ENCODE assay signal across 9 cellular contexts in the genomic region with DNA sequence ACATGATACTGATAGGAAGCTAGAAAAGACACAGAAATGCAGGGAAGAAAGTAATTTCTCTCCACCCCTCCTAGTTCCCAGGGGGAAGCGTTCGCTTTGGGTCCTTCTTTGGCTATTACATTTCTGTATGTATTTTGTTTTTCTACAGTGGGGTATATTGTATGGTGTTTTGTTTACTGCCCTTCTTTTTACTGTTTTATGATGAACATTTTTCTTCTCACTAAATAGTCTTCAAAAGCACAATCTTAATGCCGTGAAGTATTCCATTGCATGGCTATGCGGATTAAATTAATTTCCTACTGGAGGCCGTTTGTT. TPM values are rescaled to one million over a fixed set of nuclear protein-coding genes. Genes with fewer than 3 reads are reported as not detected.
DNase-seq lines count a peak whose midpoint lies in the region; ATAC-seq and TF ChIP-seq lines count a peak whose summit lies in the region.
"Had no signal": no experiment of that assay in that cellular context is flagged by ENCODE, and none has a peak within 500 bp of the region (broad histone marks: within the 10 kb centered on the region; RNA-seq: fewer than 3 reads in every experiment).

No MANE protein-coding gene starts in this region.

- H3K36me3 ChIP-seq in lung (ENCODE audit: control insufficient read depth in 2 of 2, insufficient read depth in 2 of 2, low read length in 2 of 2) (no peaks in the 10 kb centered on the region), tibial artery (no peaks in the 10 kb centered on the region)

- H3K4me1 ChIP-seq in lung (ENCODE audit: control insufficient read depth in 2 of 2, insufficient read depth in 2 of 2, low read length in 2 of 2) (peaks cover 16 to 20% of the 10 kb centered on the region in 2 donors), tibial artery (peaks cover 0 to 88% (median 65%) of the 10 kb centered on the region in 4 donors)

- WGBS in lung, 2 donors: 48 to 54% methylated on average over 5 of the region's 5 CpGs

- H3K4me3 Mint-ChIP-seq in activated T-cell treated with anti-CD3 and anti-CD28 coated beads, Interleukin-2, amount 50 U/mL, for 72 hours: peak overlapping the region; percentile 78 to 87

- no peaks in the 10 kb centered on the region for H3K9me3 ChIP-seq in lung (ENCODE audit: control insufficient read depth in 2 of 2, insufficient read depth in 1 of 2, low read length in 1 of 2)
- no peaks in the 10 kb centered on the region for H3K9me3 ChIP-seq in tibial artery

- H3K27me3 Mint-ChIP-seq in activated T-cell treated with anti-CD3 and anti-CD28 coated beads, Interleukin-2, amount 50 U/mL, for 72 hours (ENCODE audit: low read depth): no peaks in the 10 kb centered on the region

- H3K4me3 ChIP-seq in astrocyte of the spinal cord (ENCODE audit: low read depth, low read length): peak overlapping the region; percentile 77
- H3K4me3 ChIP-seq in lung: no peak overlapping the region
- peak overlapping the region; percentile 89 to 96 for H3K4me3 ChIP-seq in tibial artery

- DNase-seq in activated T-cell treated with anti-CD3 and anti-CD28 coated beads, Interleukin-2, amount 50 U/mL, for 72 hours: no peak
- DNase-seq in activated T-cell treated with anti-CD3 and anti-CD28 coated beads for 4 hours (no peak), astrocyte of the spinal cord (ENCODE audit: low read depth, low spot score) (no peak), lung (ENCODE audit: low spot score) (no peak), tibial artery (no peak), SK-N-DZ (ENCODE audit: low spot score) (no peak)
- DNase-seq: DMS 273 treated with DMSO at 0.1 percent for 48 hours had no signal

- peaks cover 57% of the 10 kb centered on the region for H3K4me1 Mint-ChIP-seq in activated T-cell treated with anti-CD3 and anti-CD28 coated beads, Interleukin-2, amount 50 U/mL, for 72 hours (ENCODE audit: low read depth)

- peaks cover 0 to 4% of the 10 kb centered on the region in 2 donors for H3K36me3 Mint-ChIP-seq in activated T-cell treated with anti-CD3 and anti-CD28 coated beads, Interleukin-2, amount 50 U/mL, for 72 hours (ENCODE audit: insufficient read depth in 2 of 2)

- H3K27ac ChIP-seq in lung (ENCODE audit: low read depth in 1 of 2, low read length in 1 of 2) (peak overlapping the region; percentile 95 to 97), tibial artery (peak overlapping the region; percentile 99)

- peak overlapping the region; percentile 90 for H3K27ac Mint-ChIP-seq in activated T-cell treated with anti-CD3 and anti-CD28 coated beads, Interleukin-2, amount 50 U/mL, for 72 hours

- ATAC-seq in activated T-cell treated with anti-CD3 and anti-CD28 coated beads, Interleukin-2, amount 50 U/mL, for 72 hours (replicated peaks in 1 of 2): peak in 1 of 2 donors; percentile 2
- ATAC-seq in lung (ENCODE audit: insufficient read depth, low FRiP score) (no peak), GM19397 (IDR thresholded peaks at IDR 0.05; ENCODE audit: unreplicated experiment) (no peak), GM19328 (IDR thresholded peaks at IDR 0.05; ENCODE audit: unreplicated experiment) (no peak)

- intact Hi-C loops in tibial artery (cut with DNase I; ENCODE audit: low total_unique reads): no loop called here

- H3K9me3 Mint-ChIP-seq in activated T-cell treated with anti-CD3 and anti-CD28 coated beads, Interleukin-2, amount 50 U/mL, for 72 hours: no peaks in the 10 kb centered on the region

- no peak for TF ChIP-seq CTCF in astrocyte of the spinal cord (IDR thresholded peaks at IDR 0.05; ENCODE audit: low read depth, low read length)
- TF ChIP-seq CTCF in lung (IDR thresholded peaks at IDR 0.05; ENCODE audit: control extremely low read depth, extremely low read depth): no peak
- no peak for TF ChIP-seq CTCF in tibial artery (IDR thresholded peaks at IDR 0.05)

- no peaks in the 10 kb centered on the region for H3K27me3 ChIP-seq in lung (ENCODE audit: control insufficient read depth, insufficient read depth)
- no peaks in the 10 kb centered on the region for H3K27me3 ChIP-seq in tibial artery

- in situ Hi-C loops in astrocyte of the spinal cord (cut with HindIII; ENCODE audit: low sequenced_read_pairs): no loop called here

RNA-seq across cellular contexts. Expression of gene TMBIM1, which starts 0.4 kb away (rescaled TPM):
- total RNA-seq in activated T-cell treated with anti-CD3 and anti-CD28 coated beads, Interleukin-2, amount 50 U/mL, for 72 hours: 10 to 100 TPM; 64.5 to 75.1 TPM
- 100 to 1,000 TPM; 106 to 258 TPM for total RNA-seq in lung
- polyA plus RNA-seq in lung: 100 to 1,000 TPM in 1 of 2 donors, 10 to 100 TPM in 1; 92.1 to 188 TPM
- polyA plus RNA-seq in SK-N-DZ (2014; cell fraction: cytosol; rRNA removed): 1.6 and 2.0 TPM in 2 replicates
- polyA plus RNA-seq in SK-N-DZ (2014; cell fraction: nucleus; rRNA removed): 1.4 TPM in 2 replicates

RNA-seq across cellular contexts. Expression of gene PNKD, which starts 22.3 kb away (rescaled TPM):
- total RNA-seq in activated T-cell treated with anti-CD3 and anti-CD28 coated beads, Interleukin-2, amount 50 U/mL, for 72 hours: 10 to 100 TPM; 14.7 to 17.7 TPM
- 100 to 1,000 TPM in 1 of 2 donors, 10 to 100 TPM in 1; 83.8 to 119 TPM for total RNA-seq in lung
- polyA plus RNA-seq in lung: 100 to 1,000 TPM; 110 to 137 TPM
- polyA plus RNA-seq in SK-N-DZ (2014; cell fraction: cytosol; rRNA removed): 72.8 and 76.1 TPM in 2 replicates
- 54.6 and 55.3 TPM in 2 replicates for polyA plus RNA-seq in SK-N-DZ (2014; cell fraction: nucleus; rRNA removed)

RNA-seq across cellular contexts. Expression of gene AAMP, which starts 22.7 kb away (rescaled TPM):
- total RNA-seq in activated T-cell treated with anti-CD3 and anti-CD28 coated beads, Interleukin-2, amount 50 U/mL, for 72 hours: 10 to 100 TPM; 51.7 to 63.0 TPM
- 100 to 1,000 TPM in 1 of 2 donors, 10 to 100 TPM in 1; 72.9 to 193 TPM for total RNA-seq in lung
- 10 to 100 TPM; 62.0 to 84.2 TPM for polyA plus RNA-seq in lung
- polyA plus RNA-seq in SK-N-DZ (2014; cell fraction: cytosol; rRNA removed): 128 and 170 TPM in 2 replicates
- polyA plus RNA-seq in SK-N-DZ (2014; cell fraction: nucleus; rRNA removed): 197 and 224 TPM in 2 replicates

RNA-seq across cellular contexts. Expression of gene GPBAR1, which starts 31.8 kb away (rescaled TPM):
- 1 to 10 TPM in 1 of 2 donors, under 1 TPM in 1; 0.76 to 1.4 TPM for total RNA-seq in activated T-cell treated with anti-CD3 and anti-CD28 coated beads, Interleukin-2, amount 50 U/mL, for 72 hours
- 1 to 10 TPM in 1 of 2 donors, under 1 TPM in 1; 0.60 to 3.2 TPM for total RNA-seq in lung
- 1 to 10 TPM; 1.0 to 3.3 TPM for polyA plus RNA-seq in lung
- polyA plus RNA-seq in SK-N-DZ (2014; cell fraction: cytosol; rRNA removed): 0.91 and 1.2 TPM in 2 replicates
- polyA plus RNA-seq in SK-N-DZ (2014; cell fraction: nucleus; rRNA removed): 1.3 TPM in 1 of 2 replicates, not detected in the other

Comparison
In these comparisons a context has a peak if more than half of its experiments do, and no peak if none do; other contexts are left out.
1. RNA of gene PNKD, which starts 22.3 kb away (total RNA-seq): 83.8 to 119 TPM in lung; 14.7 to 17.7 TPM in activated T-cell treated with anti-CD3 and anti-CD28 coated beads, Interleukin-2, amount 50 U/mL, for 72 hours; every median in the first group is over 4 times any median in the second.